ENCODE assay signal across 9 cellular contexts in the genomic region with DNA sequence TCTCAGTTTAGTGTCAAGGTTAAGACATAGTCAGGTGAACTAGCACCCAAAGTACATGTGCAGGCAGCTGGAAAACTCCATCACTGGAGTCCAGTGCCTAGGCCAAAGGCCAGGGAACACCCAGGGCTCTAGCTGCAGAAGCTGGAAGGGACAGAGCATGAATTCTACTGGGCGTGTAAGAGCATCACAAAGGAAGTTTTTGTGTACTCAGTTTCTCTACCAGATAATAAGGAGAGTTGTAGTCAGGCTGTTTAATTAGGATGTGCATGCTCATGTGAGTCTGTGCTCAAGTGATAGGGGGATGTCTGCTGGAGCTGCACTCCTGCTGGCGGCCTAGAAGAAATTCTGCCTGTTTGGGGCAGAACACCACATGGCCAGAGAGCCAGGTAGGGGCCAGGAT. TPM values are rescaled to one million over a fixed set of nuclear protein-coding genes. Genes with fewer than 3 reads are reported as not detected.
DNase-seq lines count a peak whose midpoint lies in the region; ATAC-seq and TF ChIP-seq lines count a peak whose summit lies in the region.
"Had no signal": no experiment of that assay in that cellular context is flagged by ENCODE, and none has a peak within 500 bp of the region (broad histone marks: within the 10 kb centered on the region; RNA-seq: fewer than 3 reads in every experiment).

No MANE protein-coding gene starts in this region.

- no peaks in the 10 kb centered on the region for H3K36me3 ChIP-seq in esophagus muscularis mucosa

- no peak overlapping the region for H3K27ac Mint-ChIP-seq in stimulated activated naive CD8-positive, alpha-beta T cell treated with anti-CD3 and anti-CD28 coated beads, Interleukin-15, amount 100 ng/mL, for 72 hours

- H3K27me3 ChIP-seq in esophagus muscularis mucosa = no peaks in the 10 kb centered on the region

- peak overlapping the region; percentile 94 to 99 for H3K4me3 Mint-ChIP-seq in stimulated activated naive CD8-positive, alpha-beta T cell treated with anti-CD3 and anti-CD28 coated beads, Interleukin-15, amount 100 ng/mL, for 72 hours

- TF ChIP-seq EP300 in esophagus muscularis mucosa (IDR thresholded peaks at IDR 0.05) = no peak

- intact Hi-C loops in esophagus muscularis mucosa (cut with DNase I) = no loop called here

- H3K9me3 Mint-ChIP-seq in stimulated activated naive CD8-positive, alpha-beta T cell treated with anti-CD3 and anti-CD28 coated beads, Interleukin-15, amount 100 ng/mL, for 72 hours = no peaks in the 10 kb centered on the region

- H3K4me1 Mint-ChIP-seq in stimulated activated naive CD8-positive, alpha-beta T cell treated with anti-CD3 and anti-CD28 coated beads, Interleukin-15, amount 100 ng/mL, for 72 hours = peaks cover 12% of the 10 kb centered on the region

- no peak for TF ChIP-seq POLR2A in esophagus muscularis mucosa (IDR thresholded peaks at IDR 0.05; ENCODE audit: low read depth)

- DNase-seq in activated effector memory CD4-positive, alpha-beta T cell treated with anti-CD3 and anti-CD28 coated beads, Interleukin-2, amount 50 U/mL, for 16 hours = peak; percentile 25
- no peak for DNase-seq in activated effector memory CD4-positive, alpha-beta T cell treated with Interleukin-2 at 50 U/mL for 16 hours
- DNase-seq in SK-MEL-5 (ENCODE audit: low read depth, low spot score) (peak; percentile 45), epithelial cell of proximal tubule (ENCODE audit: low read depth) (no peak), esophagus muscularis mucosa (ENCODE audit: extremely low spot score) (no peak), SHP77 treated with DMSO at 0.1 percent for 48 hours (lab: John Stamatoyannopoulos, UW) (no peak)
- DNase-seq in stimulated activated naive CD8-positive, alpha-beta T cell treated with anti-CD3 and anti-CD28 coated beads, Interleukin-15, amount 100 ng/mL, for 72 hours = no peak
- DNase-seq: NCI-H226 had no signal

- peak overlapping the region in 2 of 4 donors; percentile 77 to 78 for H3K27ac ChIP-seq in esophagus muscularis mucosa (replicated peaks in 1 of 4)

- no peak for TF ChIP-seq CTCF in epithelial cell of proximal tubule (conservative IDR thresholded peaks at IDR 0.05; ENCODE audit: low read depth, low read length)
- no peak for TF ChIP-seq CTCF in esophagus muscularis mucosa (IDR thresholded peaks at IDR 0.05)

- peaks cover 4 to 24% (median 23%) of the 10 kb centered on the region in 4 donors for H3K4me1 ChIP-seq in esophagus muscularis mucosa

- no peak for ATAC-seq in stimulated activated naive CD8-positive, alpha-beta T cell treated with anti-CD3 and anti-CD28 coated beads, Interleukin-15, amount 100 ng/mL, for 72 hours
- ATAC-seq in HG02884 (IDR thresholded peaks at IDR 0.05; ENCODE audit: unreplicated experiment) = no peak

- peak overlapping the region; percentile 67 for H3K4me3 ChIP-seq in epithelial cell of proximal tubule (ENCODE audit: low read depth, low read length)
- H3K4me3 ChIP-seq in esophagus muscularis mucosa = no peak overlapping the region

- in situ Hi-C loops in SK-MEL-5 (cut with HindIII; ENCODE audit: low pct_unique_long_range_greater_than_20kb, low sequenced_read_pairs) = no loop called here

- H3K9me3 ChIP-seq in esophagus muscularis mucosa = no peaks in the 10 kb centered on the region

- no peaks in the 10 kb centered on the region for H3K27me3 Mint-ChIP-seq in stimulated activated naive CD8-positive, alpha-beta T cell treated with anti-CD3 and anti-CD28 coated beads, Interleukin-15, amount 100 ng/mL, for 72 hours

- WGBS in esophagus muscularis mucosa = 74% methylated on average over 2 of the region's 2 CpGs

RNA-seq across cellular contexts. Expression of a gene that starts 8.1 kb away (rescaled TPM):
- 1.2 and 2.0 TPM in 2 replicates for total RNA-seq in SK-MEL-5 (2014; rRNA removed; shearing (Covaris generic))
- 1.2 and 1.5 TPM in 2 replicates for polyA plus RNA-seq in SK-MEL-5 (2015; cell fraction: cytosol; rRNA removed)
- 11.7 and 15.2 TPM in 2 replicates for polyA plus RNA-seq in SK-MEL-5 (2015; cell fraction: nucleus; rRNA removed)
- 3.5 and 5.2 TPM in 2 replicates for total RNA-seq in epithelial cell of proximal tubule
- total RNA-seq in esophagus muscularis mucosa = 10 to 100 TPM in 1 of 4 donors, 1 to 10 TPM in 3; 5.6 to 19.5 (median 8.5) TPM

RNA-seq across cellular contexts. Expression of a gene that starts 43.2 kb away (rescaled TPM):
- total RNA-seq in SK-MEL-5 (2014; rRNA removed; shearing (Covaris generic)) = 0.29 TPM in 1 of 2 replicates, not detected in the other
- polyA plus RNA-seq in SK-MEL-5 (2015; cell fraction: cytosol; rRNA removed) = 0.13 TPM in 1 of 2 replicates, not detected in the other
- polyA plus RNA-seq in SK-MEL-5 (2015; cell fraction: nucleus; rRNA removed) = 2.4 TPM in 1 of 2 replicates, not detected in the other
- total RNA-seq in epithelial cell of proximal tubule (5.9 and 9.8 TPM in 2 replicates), esophagus muscularis mucosa (1 to 10 TPM in 1 of 4 donors, under 1 TPM in 2, not detected in 1; 0.42 to 1.3 (median 0.66) TPM)

RNA-seq across cellular contexts. Expression of a gene that starts 57.9 kb away (rescaled TPM):
- total RNA-seq in SK-MEL-5 (2014; rRNA removed; shearing (Covaris generic)) = 45.6 and 48.8 TPM in 2 replicates
- polyA plus RNA-seq in SK-MEL-5 (2015; cell fraction: cytosol; rRNA removed) = 108 and 146 TPM in 2 replicates
- polyA plus RNA-seq in SK-MEL-5 (2015; cell fraction: nucleus; rRNA removed) = 730 and 807 TPM in 2 replicates
- total RNA-seq in epithelial cell of proximal tubule = 42.9 and 73.2 TPM in 2 replicates
- total RNA-seq in esophagus muscularis mucosa = 10 to 100 TPM; 22.4 to 46.1 (median 25.3) TPM

Comparison
In these comparisons a context has a peak if more than half of its experiments do, and no peak if none do; other contexts are left out.
1. DNase-seq: peak in activated effector memory CD4-positive, alpha-beta T cell treated with anti-CD3 and anti-CD28 coated beads, Interleukin-2, amount 50 U/mL, for 16 hours (single experiment) and SK-MEL-5 (single experiment); none in activated effector memory CD4-positive, alpha-beta T cell treated with Interleukin-2 at 50 U/mL for 16 hours (single experiment), epithelial cell of proximal tubule (single experiment), stimulated activated naive CD8-positive, alpha-beta T cell treated with anti-CD3 and anti-CD28 coated beads, Interleukin-15, amount 100 ng/mL, for 72 hours (0 of 2), esophagus muscularis mucosa (single experiment) and SHP77 treated with DMSO at 0.1 percent for 48 hours (single experiment).